Comparison of ENCODE assay signal across 1 cellular context in the genomic region with DNA sequence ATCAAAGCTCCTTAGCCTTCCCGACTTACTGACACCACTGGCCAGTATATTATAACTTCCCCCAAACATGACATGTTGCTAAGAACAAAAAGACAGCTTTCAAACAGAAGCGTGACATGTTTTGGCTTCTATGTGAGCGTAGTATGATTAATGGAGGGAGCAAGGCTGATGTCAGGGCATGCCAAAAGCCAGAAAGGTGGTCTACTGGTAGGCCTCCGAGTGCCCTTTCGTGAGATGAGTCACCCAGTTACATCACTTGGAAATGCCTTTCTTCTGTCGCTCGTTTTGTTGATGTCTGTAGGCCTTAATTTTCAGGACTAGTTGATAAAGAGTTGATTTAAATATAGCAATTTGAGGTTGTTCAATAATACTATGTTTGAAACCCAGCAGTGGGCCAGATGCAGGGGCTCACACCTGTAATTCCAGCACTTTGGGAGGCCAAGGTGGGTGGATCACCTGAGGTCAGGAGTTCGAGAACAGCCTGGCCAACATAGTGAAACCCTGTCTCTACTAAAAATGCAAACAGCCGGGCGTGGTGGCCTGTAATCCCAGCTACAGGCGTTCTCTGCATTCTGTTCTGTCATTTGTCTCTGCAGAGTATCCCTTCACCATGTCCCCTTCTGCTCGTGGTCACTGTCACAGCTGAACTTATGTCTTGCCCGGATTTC.
TF ChIP-seq lines count a peak whose summit lies in the region.

No MANE protein-coding gene starts in this region.

TF ChIP-seq in SK-N-SH treated with all-trans-retinoic acid at 6 μM for 48 hours, 23 proteins besides CTCF, POLR2A, EP300 and RAD21 (continued from another document):
- TF ChIP-seq, protein P1, sequence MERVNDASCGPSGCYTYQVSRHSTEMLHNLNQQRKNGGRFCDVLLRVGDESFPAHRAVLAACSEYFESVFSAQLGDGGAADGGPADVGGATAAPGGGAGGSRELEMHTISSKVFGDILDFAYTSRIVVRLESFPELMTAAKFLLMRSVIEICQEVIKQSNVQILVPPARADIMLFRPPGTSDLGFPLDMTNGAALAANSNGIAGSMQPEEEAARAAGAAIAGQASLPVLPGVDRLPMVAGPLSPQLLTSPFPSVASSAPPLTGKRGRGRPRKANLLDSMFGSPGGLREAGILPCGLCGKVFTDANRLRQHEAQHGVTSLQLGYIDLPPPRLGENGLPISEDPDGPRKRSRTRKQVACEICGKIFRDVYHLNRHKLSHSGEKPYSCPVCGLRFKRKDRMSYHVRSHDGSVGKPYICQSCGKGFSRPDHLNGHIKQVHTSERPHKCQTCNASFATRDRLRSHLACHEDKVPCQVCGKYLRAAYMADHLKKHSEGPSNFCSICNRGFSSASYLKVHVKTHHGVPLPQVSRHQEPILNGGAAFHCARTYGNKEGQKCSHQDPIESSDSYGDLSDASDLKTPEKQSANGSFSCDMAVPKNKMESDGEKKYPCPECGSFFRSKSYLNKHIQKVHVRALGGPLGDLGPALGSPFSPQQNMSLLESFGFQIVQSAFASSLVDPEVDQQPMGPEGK (CRISPR knock-in tag; IDR thresholded peaks at IDR 0.05; ENCODE audit: borderline replicate concordance), result no peak
- TF ChIP-seq ISL1 (CRISPR knock-in tag; IDR thresholded peaks at IDR 0.05) (peak; percentile 32), ZNF8 (CRISPR knock-in tag; IDR thresholded peaks at IDR 0.05) (no peak)
TF ChIP-seq in SK-N-SH treated with all-trans-retinoic acid at 6 μM for 48 hours: peak in this region for 3.
